ENCODE assay signal across 24 cellular contexts in the genomic region with DNA sequence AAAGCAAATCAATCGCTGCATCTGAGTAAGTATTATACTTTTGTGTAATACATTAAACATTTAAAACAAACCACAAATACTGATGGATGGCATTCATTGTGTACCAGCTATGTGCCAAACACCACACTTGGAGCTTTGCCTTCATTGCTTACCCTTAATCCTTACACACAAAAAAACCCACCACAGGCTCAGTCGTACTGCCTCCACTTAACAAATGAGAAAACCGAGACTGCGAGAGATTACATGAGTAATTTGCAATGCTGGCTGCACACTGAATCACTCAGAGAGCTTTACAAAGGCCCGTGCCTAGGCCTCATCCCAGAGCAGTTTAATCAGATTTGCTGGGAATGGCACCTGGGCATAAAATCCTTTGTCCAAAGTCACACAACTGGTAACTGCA.
A peak's percentile ranks its signal among the peaks of the same experiment; 100 is the strongest.
DNase-seq lines count a peak whose midpoint lies in the region; ATAC-seq, FAIRE-seq and TF ChIP-seq lines count a peak whose summit lies in the region.
"Had no signal": no experiment of that assay in that cellular context is flagged by ENCODE, and none has a peak within 500 bp of the region (broad histone marks: within the 10 kb centered on the region; RNA-seq: fewer than 3 reads in every experiment).

No MANE protein-coding gene starts in this region.

- intact Hi-C loops in MCF 10A (cut with micrococcal nuclease) (no loop called here), breast epithelium (cut with DNase I; ENCODE audit: low total_unique reads) (no loop called here)

- H3K4me1 ChIP-seq in breast epithelium (no peaks in the 10 kb centered on the region), adipocyte (ENCODE audit: control insufficient read depth, insufficient read depth, low read length) (no peaks in the 10 kb centered on the region), gastroesophageal sphincter (peaks cover 5 to 17% (median 10%) of the 10 kb centered on the region in 3 donors)

- H3K27me3 ChIP-seq in breast epithelium = no peaks in the 10 kb centered on the region
- H3K27me3 ChIP-seq in adipocyte (replicated peaks; ENCODE audit: control insufficient read depth, insufficient read depth, low read length) = no peaks in the 10 kb centered on the region
- H3K27me3 ChIP-seq in gastroesophageal sphincter = no peaks in the 10 kb centered on the region

- POLR2A ChIA-PET in MCF 10A (lab: Yijun Ruan, JAX) = interaction anchor here (0.6 to 0.9 kb wide), 3 partner anchors 24 to 156 kb away, joined by 3 read pairs; no protein-coding TSS in a partner anchor

- H3K36me3 ChIP-seq in breast epithelium (no peaks in the 10 kb centered on the region), adipocyte (ENCODE audit: control insufficient read depth, insufficient read depth, low read length, severe bottlenecking) (no peaks in the 10 kb centered on the region), gastroesophageal sphincter (no peaks in the 10 kb centered on the region)
- H3K36me3 ChIP-seq: thoracic aorta had no signal

- H3K27ac ChIP-seq in breast epithelium (no peak overlapping the region), gastroesophageal sphincter (peak overlapping the region in 1 of 4 donors; percentile 8)

- H3K9ac ChIP-seq in adipocyte (ENCODE audit: low read length) = no peak overlapping the region

- H3K4me1 Mint-ChIP-seq in MCF 10A (ENCODE audit: insufficient read depth, unreplicated experiment) = peaks cover 9% of the 10 kb centered on the region
- H3K4me1 Mint-ChIP-seq: activated naive CD8-positive, alpha-beta T cell treated with anti-CD3 and anti-CD28 coated beads for 36 hours; natural killer cell; T-helper 17 cell had no signal

- no peak for FAIRE-seq in urothelium cell line (lab: Jason Lieb, UNC)
- FAIRE-seq: A204.1 had no signal

- no peak for TF ChIP-seq EP300 in gastroesophageal sphincter (IDR thresholded peaks at IDR 0.05)

- no peak for TF ChIP-seq POLR2A in breast epithelium (IDR thresholded peaks at IDR 0.05)
- TF ChIP-seq POLR2A in gastroesophageal sphincter (IDR thresholded peaks at IDR 0.05) = no peak

- WGBS in gastroesophageal sphincter (ENCODE audit: low coverage in 1 of 2), 2 donors = 64 to 88% methylated on average over 1 to 4 of the region's 5 CpGs

- H3K27me3 Mint-ChIP-seq in MCF 10A (ENCODE audit: insufficient read depth, unreplicated experiment) = no peaks in the 10 kb centered on the region

- H3K36me3 Mint-ChIP-seq in MCF 10A (ENCODE audit: insufficient read depth, unreplicated experiment) = no peaks in the 10 kb centered on the region
- H3K36me3 Mint-ChIP-seq: activated naive CD8-positive, alpha-beta T cell treated with anti-CD3 and anti-CD28 coated beads for 36 hours; natural killer cell had no signal

- H3K9me3 Mint-ChIP-seq in MCF 10A (ENCODE audit: unreplicated experiment) = no peaks in the 10 kb centered on the region

- no peak overlapping the region for H3K4me3 Mint-ChIP-seq in MCF 10A (ENCODE audit: unreplicated experiment)
- H3K4me3 Mint-ChIP-seq: activated naive CD8-positive, alpha-beta T cell treated with anti-CD3 and anti-CD28 coated beads for 36 hours; natural killer cell; T-helper 17 cell had no signal

- no TSS peak for BruUV-seq in MCF 10A (replicated peaks; lab: Mats Ljungman, UMichigan)

- H3K27ac Mint-ChIP-seq in MCF 10A (ENCODE audit: low read depth, unreplicated experiment) = peak overlapping the region; percentile 51
- H3K27ac Mint-ChIP-seq: activated naive CD8-positive, alpha-beta T cell treated with anti-CD3 and anti-CD28 coated beads for 36 hours; natural killer cell; T-helper 17 cell had no signal

- H3K9me3 ChIP-seq in breast epithelium = no peaks in the 10 kb centered on the region
- H3K9me3 ChIP-seq in adipocyte (ENCODE audit: control insufficient read depth, low read length) = peaks cover 6% of the 10 kb centered on the region
- H3K9me3 ChIP-seq in gastroesophageal sphincter = peaks cover 0 to 4% (median 0%) of the 10 kb centered on the region in 3 donors
- H3K9me3 ChIP-seq: thoracic aorta had no signal

- CTCF ChIA-PET in MCF 10A (lab: Yijun Ruan, JAX) = no interaction called here

- DNase-seq in MCF 10A (ENCODE audit: unreplicated experiment) = peak; percentile 9
- DNase-seq in breast epithelium (ENCODE audit: low spot score in 2 of 2) = no peak
- DNase-seq in adipocyte (ENCODE audit: low read depth) = peak; percentile 61
- DNase-seq in glomerular visceral epithelial cell (ENCODE audit: extremely low spot score) = peak; percentile 79
- DNase-seq in urothelium cell line (ENCODE audit: low spot score) = peak; percentile 6
- no peak for DNase-seq in NCI-H2227 treated with DMSO at 0.1 percent for 48 hours (lab: John Stamatoyannopoulos, UW)
- DNase-seq in NCI-H2171 (lab: John Stamatoyannopoulos, UW) = no peak
- DNase-seq: activated CD4-positive, alpha-beta T cell treated with anti-CD3 and anti-CD28 coated beads for 4 hours; activated naive CD8-positive, alpha-beta T cell treated with anti-CD3 and anti-CD28 coated beads for 36 hours; activated T-cell treated with anti-CD3 and anti-CD28 coated beads for 4 hours; erythroblast; GF-D8; Kasumi-1; natural killer cell; NCI-H1436 treated with DMSO at 0.1 percent for 48 hours; NCI-H510A; retina; RPMI8226; stimulated activated CD4-positive, alpha-beta T cell treated with anti-CD3 and anti-CD28 coated beads, Interleukin-2, amount 100 ng/mL, for 24 hours; T-helper 17 cell had no signal

- H3K4me3 ChIP-seq in breast epithelium (no peak overlapping the region), adipocyte (ENCODE audit: low read length) (no peak overlapping the region), gastroesophageal sphincter (no peak overlapping the region)
- H3K4me3 ChIP-seq: lung, thoracic aorta had no signal

- TF ChIP-seq CTCF in MCF 10A (IDR thresholded peaks at IDR 0.05; ENCODE audit: unreplicated experiment) (no peak), breast epithelium (IDR thresholded peaks at IDR 0.05) (no peak), gastroesophageal sphincter (IDR thresholded peaks at IDR 0.05) (no peak)

- ATAC-seq in gastroesophageal sphincter = no peak
- ATAC-seq: natural killer cell, T-helper 17 cell had no signal

Comparison
In these comparisons a context has a peak if more than half of its experiments do, and no peak if none do; other contexts are left out.
1. DNase-seq: peak in MCF 10A (single experiment), adipocyte (single experiment), glomerular visceral epithelial cell (single experiment) and urothelium cell line (single experiment); none in breast epithelium (0 of 2), NCI-H2227 treated with DMSO at 0.1 percent for 48 hours (single experiment) and NCI-H2171 (single experiment).